8 cellular contexts compared by ENCODE assay signal in genomic region chr20:49279677-49280462, GRCh38. TPM values are rescaled to one million over a fixed set of nuclear protein-coding genes. Genes with fewer than 3 reads are reported as not detected.
A peak's percentile ranks its signal among the peaks of the same experiment; 100 is the strongest.
DNase-seq lines count a peak whose midpoint lies in the region; ATAC-seq and TF ChIP-seq lines count a peak whose summit lies in the region.

No MANE protein-coding gene starts in this region.

- H3K4me1 Mint-ChIP-seq in Calu3 (ENCODE audit: low read depth, unreplicated experiment) (peaks cover 69% of the 10 kb centered on the region), neural crest cell (peaks cover 78% of the 10 kb centered on the region)
- peaks cover 64% of the 10 kb centered on the region for H3K4me1 Mint-ChIP-seq in dendritic cell treated with granulocyte-macrophage colony-stimulating factor and Interleukin-4, amounts not matched to agents 40 ng/mL and 50 ng/mL, for 4 days (ENCODE audit: low read depth)

- CTCF ChIA-PET in Calu3 (lab: Charles Lee): no interaction called here

- peaks cover 99% of the 10 kb centered on the region for H3K36me3 Mint-ChIP-seq in Calu3 (ENCODE audit: insufficient read depth, unreplicated experiment)
- H3K36me3 Mint-ChIP-seq in dendritic cell treated with granulocyte-macrophage colony-stimulating factor and Interleukin-4, amounts not matched to agents 40 ng/mL and 50 ng/mL, for 4 days (ENCODE audit: low read depth): peaks cover 91% of the 10 kb centered on the region
- H3K36me3 Mint-ChIP-seq in neural crest cell (ENCODE audit: low read depth): peaks cover 72% of the 10 kb centered on the region

- ATAC-seq in GM18867 (IDR thresholded peaks at IDR 0.05; ENCODE audit: unreplicated experiment): no peak
- ATAC-seq in GM19035 (IDR thresholded peaks at IDR 0.05; ENCODE audit: unreplicated experiment): no peak

- DNase-seq in Calu3 (no peak), NB4 (ENCODE audit: low read depth) (peak; percentile 55), neural crest cell (ENCODE audit: low read depth, low spot score) (no peak), NCI-H2196 (lab: John Stamatoyannopoulos, UW; ENCODE audit: unreplicated experiment) (no peak), germinal center (ENCODE audit: low spot score) (no peak)

- H3K27ac Mint-ChIP-seq in Calu3 (ENCODE audit: unreplicated experiment) (peak overlapping the region; percentile 95), neural crest cell (ENCODE audit: unreplicated experiment) (peak overlapping the region; percentile 97)
- peak overlapping the region; percentile 93 for H3K27ac Mint-ChIP-seq in dendritic cell treated with granulocyte-macrophage colony-stimulating factor and Interleukin-4, amounts not matched to agents 40 ng/mL and 50 ng/mL, for 4 days

- H3K27me3 Mint-ChIP-seq in Calu3 (ENCODE audit: unreplicated experiment) (peaks cover 16% of the 10 kb centered on the region), neural crest cell (ENCODE audit: low read depth) (peaks cover 32% of the 10 kb centered on the region)
- no peaks in the 10 kb centered on the region for H3K27me3 Mint-ChIP-seq in dendritic cell treated with granulocyte-macrophage colony-stimulating factor and Interleukin-4, amounts not matched to agents 40 ng/mL and 50 ng/mL, for 4 days

- H3K9me3 Mint-ChIP-seq in Calu3 (ENCODE audit: low read depth, unreplicated experiment) (peaks cover 25% of the 10 kb centered on the region), neural crest cell (peaks cover 2% of the 10 kb centered on the region)
- H3K9me3 Mint-ChIP-seq in dendritic cell treated with granulocyte-macrophage colony-stimulating factor and Interleukin-4, amounts not matched to agents 40 ng/mL and 50 ng/mL, for 4 days: peaks cover 50% of the 10 kb centered on the region

- H3K4me3 Mint-ChIP-seq in Calu3 (ENCODE audit: low read depth, unreplicated experiment): peak overlapping the region; percentile 82
- H3K4me3 Mint-ChIP-seq in dendritic cell treated with granulocyte-macrophage colony-stimulating factor and Interleukin-4, amounts not matched to agents 40 ng/mL and 50 ng/mL, for 4 days: peak overlapping the region; percentile 96
- peak overlapping the region; percentile 97 for H3K4me3 Mint-ChIP-seq in neural crest cell

- peak overlapping the region; percentile 97 for H3K4me3 ChIP-seq in NB4 (ENCODE audit: low read depth, low read length)

- BruUV-seq in Calu3 (replicated peaks; lab: Mats Ljungman, UMichigan): no TSS peak

- TF ChIP-seq CTCF in Calu3 (IDR thresholded peaks at IDR 0.05; ENCODE audit: unreplicated experiment) (no peak), NB4 (IDR thresholded peaks at IDR 0.05; ENCODE audit: low read depth, low read length) (no peak), neural crest cell (conservative IDR thresholded peaks at IDR 0.05) (no peak)

- intact Hi-C loops in Calu3 (cut with micrococcal nuclease; ENCODE audit: unreplicated experiment): no loop called here
- intact Hi-C loops in dendritic cell treated with granulocyte-macrophage colony-stimulating factor and Interleukin-4, amounts not matched to agents 40 ng/mL and 50 ng/mL, for 4 days (cut with micrococcal nuclease): loop anchor here (5.0 kb wide), 2 partner anchors 42 to 48 kb away; no protein-coding TSS in a partner anchor

- no peak for TF ChIP-seq POLR2A in NB4 (IDR thresholded peaks at IDR 0.05; ENCODE audit: extremely low read depth, insufficient read length)

RNA-seq across cellular contexts. Expression of gene ZNFX1, which starts 2.0 kb away (rescaled TPM):
- total RNA-seq in Calu3 (2022) (94.1 and 156 TPM in 2 replicates), neural crest cell (10.0 and 10.4 TPM in 2 replicates)
